26 cellular contexts compared by ENCODE assay signal in genomic region chr18:60112369-60112768, GRCh38.
"Had no signal": no experiment of that assay in that cellular context is flagged by ENCODE, and none has a peak within 500 bp of the region (broad histone marks: within the 10 kb centered on the region; RNA-seq: fewer than 3 reads in every experiment).

No MANE protein-coding gene starts in this region.

- H3K9me3 ChIP-seq: esophagus muscularis mucosa, gastroesophageal sphincter, heart left ventricle, left lung, lower lobe of right lung had no signal

- H3K36me3 ChIP-seq: esophagus muscularis mucosa, gastroesophageal sphincter, heart left ventricle, left lung, lower lobe of right lung had no signal

- H3K4me3 ChIP-seq: coronary artery, dorsolateral prefrontal cortex, esophagus muscularis mucosa, gastroesophageal sphincter, heart left ventricle, hepatocyte, left lung, lower lobe of right lung had no signal

- H3K27ac ChIP-seq: coronary artery, dorsolateral prefrontal cortex, epithelial cell of prostate, esophagus muscularis mucosa, gastroesophageal sphincter, heart left ventricle, hepatocyte, left lung, lower lobe of right lung had no signal

- H3K4me1 Mint-ChIP-seq: immature natural killer cell; memory B cell; naive thymus-derived CD4-positive, alpha-beta T cell had no signal

- H3K36me3 Mint-ChIP-seq: immature natural killer cell; memory B cell; naive thymus-derived CD4-positive, alpha-beta T cell had no signal

- DNase-seq: dermis blood vessel endothelial cell; dorsolateral prefrontal cortex; effector CD4-positive, alpha-beta T cell; effector memory CD4-positive, alpha-beta T cell; erythroblast; foreskin fibroblast; heart left ventricle; hypothalamus; immature natural killer cell; islet precursor cell; left cardiac atrium; left lung; left ventricle myocardium superior; lower lobe of right lung; mesendoderm; midbrain; naive thymus-derived CD4-positive, alpha-beta T cell had no signal

- ATAC-seq: gastroesophageal sphincter; heart left ventricle; left cardiac atrium; left lung; left ventricle myocardium superior; lower lobe of right lung; naive thymus-derived CD4-positive, alpha-beta T cell had no signal

- H3K4me3 Mint-ChIP-seq: immature natural killer cell; memory B cell; naive thymus-derived CD4-positive, alpha-beta T cell had no signal

- H3K9me3 Mint-ChIP-seq: memory B cell had no signal

- H2AFZ ChIP-seq: hepatocyte had no signal

- H3K27me3 ChIP-seq: dorsolateral prefrontal cortex, esophagus muscularis mucosa, gastroesophageal sphincter, heart left ventricle, hepatocyte, left lung had no signal

- H3K79me2 ChIP-seq: hepatocyte had no signal

- H3K27ac Mint-ChIP-seq: immature natural killer cell; memory B cell; naive thymus-derived CD4-positive, alpha-beta T cell had no signal

- H3K4me1 ChIP-seq: esophagus muscularis mucosa, gastroesophageal sphincter, heart left ventricle, left lung, lower lobe of right lung had no signal

- FAIRE-seq: colon, endothelial cell of umbilical vein, frontal cortex had no signal

- H3K4me2 ChIP-seq: hepatocyte had no signal
